ENCODE assay signal across 8 cellular contexts in the genomic region with DNA sequence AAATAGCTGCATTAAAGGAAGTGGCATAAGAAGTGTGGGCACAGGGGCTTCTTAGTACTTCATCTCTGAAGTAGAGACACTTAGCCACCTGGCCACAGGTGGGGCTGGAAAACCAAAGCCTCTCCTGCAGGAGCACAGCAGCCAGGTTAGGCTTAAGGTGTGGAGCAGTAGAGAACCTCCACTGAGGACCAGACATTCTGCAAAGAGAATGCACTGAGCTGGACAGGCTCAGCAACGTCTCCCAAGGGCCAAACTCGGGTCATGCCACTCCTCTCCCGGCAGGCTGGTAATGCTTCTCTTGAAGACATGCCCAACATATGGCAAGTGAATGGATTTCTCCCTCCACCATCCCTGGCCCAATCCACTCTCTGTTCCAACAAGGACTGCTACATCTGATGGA. TPM values are rescaled to one million over a fixed set of nuclear protein-coding genes. Genes with fewer than 3 reads are reported as not detected.
"Had no signal": no experiment of that assay in that cellular context is flagged by ENCODE, and none has a peak within 500 bp of the region (broad histone marks: within the 10 kb centered on the region; RNA-seq: fewer than 3 reads in every experiment).

No MANE protein-coding gene starts in this region.

- H3K4me3 ChIP-seq: GM23338 had no signal

- DNase-seq: H9, HCEC 1CT, IMR-90 had no signal

- FAIRE-seq: H1, H54, HTR-8/SVneo had no signal

RNA-seq across cellular contexts. Expression of gene LRRC38, which starts 33.0 kb away (rescaled TPM):
- total RNA-seq: HT-29, IMR-90 had no signal
- polyA plus RNA-seq: GM23338, IMR-90 had no signal

RNA-seq across cellular contexts. Expression of gene PDPN, which starts 36.8 kb away (rescaled TPM):
- total RNA-seq: HT-29, IMR-90 had no signal
